In genomic region chr1:160520582-160520981, GRCh38 we compare ENCODE assay signal across 10 cellular contexts. TPM values are rescaled to one million over a fixed set of nuclear protein-coding genes. Genes with fewer than 3 reads are reported as not detected.
DNase-seq lines count a peak whose midpoint lies in the region; ATAC-seq, FAIRE-seq and TF ChIP-seq lines count a peak whose summit lies in the region.
"Had no signal": no experiment of that assay in that cellular context is flagged by ENCODE, and none has a peak within 500 bp of the region (broad histone marks: within the 10 kb centered on the region; RNA-seq: fewer than 3 reads in every experiment).

No MANE protein-coding gene starts in this region.

- H3K36me3 ChIP-seq in small intestine (ENCODE audit: control insufficient read depth in 2 of 2, insufficient read depth in 2 of 2, low read length in 2 of 2): peaks cover 0 to 2% of the 10 kb centered on the region in 2 donors

- TF ChIP-seq CTCF in chondrocyte (IDR thresholded peaks at IDR 0.05): no peak

- H3K9me3 Mint-ChIP-seq in activated naive CD8-positive, alpha-beta T cell treated with anti-CD3 and anti-CD28 coated beads, Interleukin-2, amount 10 ng/mL, durations not matched to agents 7 days and 5 days: peaks cover 10% of the 10 kb centered on the region
- peaks cover 0 to 9% (median 5%) of the 10 kb centered on the region in 9 donors for H3K9me3 Mint-ChIP-seq in naive thymus-derived CD8-positive, alpha-beta T cell
- H3K9me3 Mint-ChIP-seq in chondrocyte (ENCODE audit: low read depth): peaks cover 8% of the 10 kb centered on the region

- H3K4me1 ChIP-seq in small intestine (ENCODE audit: control insufficient read depth in 2 of 2, insufficient read depth in 1 of 2, low read depth in 1 of 2, low read length in 1 of 2): no peaks in the 10 kb centered on the region

- H3K36me3 Mint-ChIP-seq in activated naive CD8-positive, alpha-beta T cell treated with anti-CD3 and anti-CD28 coated beads, Interleukin-2, amount 10 ng/mL, durations not matched to agents 7 days and 5 days: peaks cover 36% of the 10 kb centered on the region
- H3K36me3 Mint-ChIP-seq in naive thymus-derived CD8-positive, alpha-beta T cell: peaks cover 0 to 23% (median 10%) of the 10 kb centered on the region in 3 donors
- no peaks in the 10 kb centered on the region for H3K36me3 Mint-ChIP-seq in chondrocyte (ENCODE audit: low read depth)

- no peak for FAIRE-seq in small intestine (lab: Jason Lieb, UNC)

- peak; percentile 58 for DNase-seq in DMS53 (lab: John Stamatoyannopoulos, UW)
- no peak for DNase-seq in Jurkat, Clone E6-1 (ENCODE audit: low read depth, low spot score)
- no peak for DNase-seq in activated naive CD8-positive, alpha-beta T cell treated with anti-CD3 and anti-CD28 coated beads, Interleukin-2, amount 10 ng/mL, durations not matched to agents 7 days and 5 days
- DNase-seq in naive thymus-derived CD8-positive, alpha-beta T cell: no peak
- DNase-seq in small intestine: no peak
- no peak for DNase-seq in chondrocyte (ENCODE audit: low spot score)
- no peak for DNase-seq in NCI-H1436 (lab: John Stamatoyannopoulos, UW)
- DNase-seq: DMS 273 treated with DMSO at 0.1 percent for 48 hours, HFFc6 had no signal

- no peaks in the 10 kb centered on the region for H3K9me3 ChIP-seq in small intestine (ENCODE audit: control insufficient read depth, low read depth)

- peak overlapping the region in 1 of 2 donors; percentile 15 for H3K27ac ChIP-seq in small intestine (ENCODE audit: low read depth in 1 of 2, low read length in 1 of 2)

- no peaks in the 10 kb centered on the region for H3K27me3 ChIP-seq in small intestine (ENCODE audit: control insufficient read depth in 2 of 2, insufficient read depth in 2 of 2, low read length in 2 of 2)

- peak overlapping the region; percentile 37 for H3K4me3 ChIP-seq in Jurkat, Clone E6-1 (ENCODE audit: low read length)
- H3K4me3 ChIP-seq in small intestine (ENCODE audit: low read depth in 1 of 2, low read length in 2 of 2): peak overlapping the region in 1 of 2 donors; percentile 13

- POLR2A ChIA-PET in activated naive CD8-positive, alpha-beta T cell treated with anti-CD3 and anti-CD28 coated beads, Interleukin-2, amount 10 ng/mL, durations not matched to agents 7 days and 5 days (lab: Charles Lee): interaction anchor here (3.5 kb wide), 1 partner anchor 20 kb away, joined by 24 read pairs; no protein-coding TSS in a partner anchor
- POLR2A ChIA-PET in naive thymus-derived CD8-positive, alpha-beta T cell (lab: Charles Lee): interaction anchor here (0.6 to 1.3 kb wide), 2 partner anchors 17 to 20 kb away, joined by 3 to 6 read pairs; no protein-coding TSS in a partner anchor

- WGBS in small intestine, 3 donors: 34 to 47% (median 36%) methylated on average over 2 of the region's 2 CpGs

- peak overlapping the region; percentile 91 for H3K4me3 Mint-ChIP-seq in activated naive CD8-positive, alpha-beta T cell treated with anti-CD3 and anti-CD28 coated beads, Interleukin-2, amount 10 ng/mL, durations not matched to agents 7 days and 5 days
- peak overlapping the region; percentile 73 to 96 (median 94) for H3K4me3 Mint-ChIP-seq in naive thymus-derived CD8-positive, alpha-beta T cell
- no peak overlapping the region for H3K4me3 Mint-ChIP-seq in chondrocyte (ENCODE audit: unreplicated experiment)
- H3K4me3 Mint-ChIP-seq: HFFc6 had no signal

- no peaks in the 10 kb centered on the region for H3K27me3 Mint-ChIP-seq in activated naive CD8-positive, alpha-beta T cell treated with anti-CD3 and anti-CD28 coated beads, Interleukin-2, amount 10 ng/mL, durations not matched to agents 7 days and 5 days
- no peaks in the 10 kb centered on the region for H3K27me3 Mint-ChIP-seq in naive thymus-derived CD8-positive, alpha-beta T cell
- peaks cover 4% of the 10 kb centered on the region for H3K27me3 Mint-ChIP-seq in chondrocyte (ENCODE audit: low read depth)

- peaks cover 64% of the 10 kb centered on the region for H3K4me1 Mint-ChIP-seq in activated naive CD8-positive, alpha-beta T cell treated with anti-CD3 and anti-CD28 coated beads, Interleukin-2, amount 10 ng/mL, durations not matched to agents 7 days and 5 days
- peaks cover 56 to 93% (median 87%) of the 10 kb centered on the region in 4 donors for H3K4me1 Mint-ChIP-seq in naive thymus-derived CD8-positive, alpha-beta T cell
- peaks cover 12% of the 10 kb centered on the region for H3K4me1 Mint-ChIP-seq in chondrocyte (ENCODE audit: low read depth)

- no peak for ATAC-seq in activated naive CD8-positive, alpha-beta T cell treated with anti-CD3 and anti-CD28 coated beads, Interleukin-2, amount 10 ng/mL, durations not matched to agents 7 days and 5 days (ENCODE audit: low read depth)
- no peak for ATAC-seq in naive thymus-derived CD8-positive, alpha-beta T cell
- ATAC-seq in GM18909 (IDR thresholded peaks at IDR 0.05; ENCODE audit: poor library complexity, unreplicated experiment): no peak

- peak overlapping the region; percentile 93 for H3K27ac Mint-ChIP-seq in activated naive CD8-positive, alpha-beta T cell treated with anti-CD3 and anti-CD28 coated beads, Interleukin-2, amount 10 ng/mL, durations not matched to agents 7 days and 5 days
- H3K27ac Mint-ChIP-seq in naive thymus-derived CD8-positive, alpha-beta T cell: peak overlapping the region; percentile 91 to 98 (median 94)
- no peak overlapping the region for H3K27ac Mint-ChIP-seq in chondrocyte (ENCODE audit: unreplicated experiment)
- H3K27ac Mint-ChIP-seq: HFFc6 had no signal

RNA-seq across cellular contexts. Expression of gene SLAMF6, which starts 2.5 kb away (rescaled TPM):
- polyA plus RNA-seq in Jurkat, Clone E6-1 (2012; ENCODE audit: insufficient read depth, insufficient read length): 12.4 TPM
- 10 to 100 TPM; 43.0 to 48.1 TPM for total RNA-seq in activated naive CD8-positive, alpha-beta T cell treated with anti-CD3 and anti-CD28 coated beads, Interleukin-2, amount 10 ng/mL, durations not matched to agents 7 days and 5 days
- 10 to 100 TPM; 39.7 to 42.5 TPM for total RNA-seq in naive thymus-derived CD8-positive, alpha-beta T cell
- polyA plus RNA-seq in naive thymus-derived CD8-positive, alpha-beta T cell: 10 to 100 TPM; 52.0 to 95.9 (median 69.5) TPM
- 1 to 10 TPM in 1 of 3 donors, under 1 TPM in 2; 0.22 to 1.6 (median 0.81) TPM for polyA plus RNA-seq in small intestine
- not detected in 3 replicates for total RNA-seq in chondrocyte
- total RNA-seq: HFFc6 had no signal

RNA-seq across cellular contexts. Expression of gene CD84, which starts 58.7 kb away (rescaled TPM):
- polyA plus RNA-seq in Jurkat, Clone E6-1 (2012; ENCODE audit: insufficient read depth, insufficient read length): 6.0 TPM
- total RNA-seq in activated naive CD8-positive, alpha-beta T cell treated with anti-CD3 and anti-CD28 coated beads, Interleukin-2, amount 10 ng/mL, durations not matched to agents 7 days and 5 days: 10 to 100 TPM; 58.5 to 66.8 TPM
- total RNA-seq in naive thymus-derived CD8-positive, alpha-beta T cell: 10 to 100 TPM; 81.5 to 83.4 TPM
- polyA plus RNA-seq in naive thymus-derived CD8-positive, alpha-beta T cell: 10 to 100 TPM; 17.5 to 19.0 (median 18.1) TPM
- under 1 TPM; 0.22 to 0.94 (median 0.27) TPM for polyA plus RNA-seq in small intestine
- total RNA-seq in chondrocyte: not detected in 3 replicates
- total RNA-seq: HFFc6 had no signal

Comparison
In these comparisons a context has a peak if more than half of its experiments do, and no peak if none do; other contexts are left out.
1. RNA of gene SLAMF6, which starts 2.5 kb away (total RNA-seq): 43.0 to 48.1 TPM in activated naive CD8-positive, alpha-beta T cell treated with anti-CD3 and anti-CD28 coated beads, Interleukin-2, amount 10 ng/mL, durations not matched to agents 7 days and 5 days and 39.7 to 42.5 TPM in naive thymus-derived CD8-positive, alpha-beta T cell; not detected in chondrocyte; every median in the first group is over 10 times any median in the second.
2. RNA of gene CD84, which starts 58.7 kb away (total RNA-seq): 81.5 to 83.4 TPM in naive thymus-derived CD8-positive, alpha-beta T cell and 58.5 to 66.8 TPM in activated naive CD8-positive, alpha-beta T cell treated with anti-CD3 and anti-CD28 coated beads, Interleukin-2, amount 10 ng/mL, durations not matched to agents 7 days and 5 days; not detected in chondrocyte; every median in the first group is over 10 times any median in the second.